ENCODE assay signal across 17 cellular contexts in genomic region chr1:164641353-164641730, GRCh38.
DNase-seq lines count a peak whose midpoint lies in the region; TF ChIP-seq lines count a peak whose summit lies in the region.
"Had no signal": no experiment of that assay in that cellular context is flagged by ENCODE, and none has a peak within 500 bp of the region (broad histone marks: within the 10 kb centered on the region; RNA-seq: fewer than 3 reads in every experiment).

No MANE protein-coding gene starts in this region.

- H3K9ac ChIP-seq in adipocyte (ENCODE audit: low read length) (no peak overlapping the region), subcutaneous abdominal adipose tissue (ENCODE audit: low read length in 5 of 5) (no peak overlapping the region)

- no peaks in the 10 kb centered on the region for H3K9me3 ChIP-seq in adipocyte (ENCODE audit: control insufficient read depth, low read length)
- no peaks in the 10 kb centered on the region for H3K9me3 ChIP-seq in subcutaneous abdominal adipose tissue (ENCODE audit: control insufficient read depth in 5 of 5, low read length in 5 of 5)
- H3K9me3 ChIP-seq: upper lobe of right lung had no signal

- H3K36me3 ChIP-seq in adipocyte (ENCODE audit: control insufficient read depth, insufficient read depth, low read length, severe bottlenecking) (peaks cover 4% of the 10 kb centered on the region), subcutaneous abdominal adipose tissue (ENCODE audit: control insufficient read depth in 5 of 5, insufficient read depth in 5 of 5, low read length in 5 of 5) (peaks cover 0 to 5% (median 3%) of the 10 kb centered on the region in 5 donors)
- H3K36me3 ChIP-seq: upper lobe of right lung had no signal

- TF ChIP-seq CTCF in coronary artery (IDR thresholded peaks at IDR 0.05), result no peak

- H3K4me1 ChIP-seq in adipocyte (ENCODE audit: control insufficient read depth, insufficient read depth, low read length) (peaks cover 53% of the 10 kb centered on the region), subcutaneous abdominal adipose tissue (ENCODE audit: control insufficient read depth in 5 of 5, insufficient read depth in 5 of 5, low read length in 5 of 5) (peaks cover 4 to 38% (median 17%) of the 10 kb centered on the region in 5 donors)

- no peaks in the 10 kb centered on the region for H3K27me3 ChIP-seq in adipocyte (replicated peaks; ENCODE audit: control insufficient read depth, insufficient read depth, low read length)
- no peaks in the 10 kb centered on the region for H3K27me3 ChIP-seq in subcutaneous abdominal adipose tissue (ENCODE audit: control insufficient read depth in 5 of 5, insufficient read depth in 4 of 5, low read length in 5 of 5)
- H3K27me3 ChIP-seq: upper lobe of right lung had no signal

- DNase-seq in GM04504 (ENCODE audit: low read depth) (peak; percentile 19), adipocyte (ENCODE audit: low read depth) (peak; percentile 28), iris pigment epithelial cell (ENCODE audit: low read depth) (peak; percentile 61), inferior parietal cortex (ENCODE audit: extremely low spot score) (no peak), coronary artery (ENCODE audit: low spot score) (no peak), HPDE6-E6E7 (ENCODE audit: extremely low spot score) (no peak)
- DNase-seq: activated CD4-positive, alpha-beta T cell treated with anti-CD3 and anti-CD28 coated beads for 36 hours; activated naive CD8-positive, alpha-beta T cell treated with anti-CD3 and anti-CD28 coated beads, Interleukin-2, amount 50 U/mL, for 24 hours; activated T-cell treated with anti-CD3 and anti-CD28 coated beads, Interleukin-2, amount 50 U/mL, for 1 hour; CD4-positive, CD25-positive, alpha-beta regulatory T cell; GDM1; NCI-H1436 treated with DMSO at 0.1 percent for 48 hours; NCI-H446 treated with DMSO at 0.1 percent for 48 hours; nucleus accumbens; stimulated activated CD4-positive, alpha-beta T cell treated with anti-CD3 and anti-CD28 coated beads, Interleukin-15, amount 100 ng/mL, for 24 hours; upper lobe of right lung had no signal

- H3K27ac ChIP-seq in subcutaneous abdominal adipose tissue (ENCODE audit: low read depth, low read length) (peak overlapping the region; percentile 54), coronary artery (peak overlapping the region in 1 of 2 donors; percentile 6)
- H3K27ac ChIP-seq: upper lobe of right lung had no signal

- H3K4me3 ChIP-seq in adipocyte (ENCODE audit: low read length) (no peak overlapping the region), subcutaneous abdominal adipose tissue (ENCODE audit: low read depth in 1 of 5, low read length in 5 of 5) (no peak overlapping the region), coronary artery (no peak overlapping the region)
- H3K4me3 ChIP-seq: upper lobe of right lung had no signal

Comparison
In these comparisons a context has a peak if more than half of its experiments do, and no peak if none do; other contexts are left out.
1. DNase-seq: peak in GM04504 (single experiment), adipocyte (single experiment) and iris pigment epithelial cell (single experiment); none in inferior parietal cortex (single experiment), coronary artery (single experiment) and HPDE6-E6E7 (single experiment).